In the genomic region with DNA sequence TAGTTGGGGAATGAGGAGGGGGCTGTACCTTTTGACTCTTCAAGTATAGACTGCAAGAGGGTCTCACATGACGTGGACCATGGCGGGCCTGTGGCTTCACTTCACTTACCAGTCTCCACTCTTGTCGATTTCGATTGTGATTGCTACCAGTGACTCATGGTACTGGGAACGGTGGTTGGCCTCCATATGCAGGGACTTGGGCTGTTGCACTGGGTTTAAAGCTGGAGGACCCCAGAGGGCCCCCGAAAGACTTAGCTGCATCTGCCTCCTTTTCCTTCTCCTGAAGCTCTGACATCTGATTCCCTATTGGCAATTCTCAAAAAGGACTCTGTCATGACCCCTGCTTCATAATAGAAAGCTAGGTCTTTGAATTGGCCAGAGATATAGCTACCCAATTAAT, we compare ENCODE assay signal across 17 cellular contexts. TPM values are rescaled to one million over a fixed set of nuclear protein-coding genes. Genes with fewer than 3 reads are reported as not detected.
DNase-seq lines count a peak whose midpoint lies in the region; ATAC-seq and TF ChIP-seq lines count a peak whose summit lies in the region.
"Had no signal": no experiment of that assay in that cellular context is flagged by ENCODE, and none has a peak within 500 bp of the region (broad histone marks: within the 10 kb centered on the region; RNA-seq: fewer than 3 reads in every experiment).

No MANE protein-coding gene starts in this region.

- no peaks in the 10 kb centered on the region for H3K27me3 ChIP-seq in neutrophil
- H3K27me3 ChIP-seq: BLaER1 treated with 17β-estradiol and CSF1 and Interleukin-3, amounts not matched to agents 10 nM and 100 nM had no signal

- H3K4me3 ChIP-seq in neutrophil (ENCODE audit: low read depth in 1 of 2, low read length in 1 of 2) = no peak overlapping the region
- H3K4me3 ChIP-seq: A549; BLaER1 treated with 17β-estradiol and CSF1 and Interleukin-3, amounts not matched to agents 10 nM and 100 nM; GM12878 had no signal

- TF ChIP-seq CTCF in natural killer cell (IDR thresholded peaks at IDR 0.05) (no peak), neutrophil (IDR thresholded peaks at IDR 0.05) (no peak)

- peaks cover 11% of the 10 kb centered on the region for H3K36me3 Mint-ChIP-seq in natural killer cell treated with Interleukin-12 subunit alpha and Interleukin-12 subunit beta and Interleukin-15 and Interleukin-18, amount 100 ng/mL, for 72 hours
- H3K36me3 Mint-ChIP-seq in natural killer cell = no peaks in the 10 kb centered on the region

- H3K27ac Mint-ChIP-seq in natural killer cell treated with Interleukin-12 subunit alpha and Interleukin-12 subunit beta and Interleukin-15 and Interleukin-18, amount 100 ng/mL, for 72 hours = no peak overlapping the region
- H3K27ac Mint-ChIP-seq in natural killer cell = no peak overlapping the region
- H3K27ac Mint-ChIP-seq: B cell; CD4-positive, alpha-beta T cell; CD8-positive, alpha-beta T cell had no signal

- peaks cover 91% of the 10 kb centered on the region for H3K36me3 ChIP-seq in neutrophil

- no peaks in the 10 kb centered on the region for H3K9me3 ChIP-seq in neutrophil
- H3K9me3 ChIP-seq: A549; BLaER1 treated with 17β-estradiol and CSF1 and Interleukin-3, amounts not matched to agents 10 nM and 100 nM; Caco-2 had no signal

- H3K27me3 Mint-ChIP-seq in natural killer cell treated with Interleukin-12 subunit alpha and Interleukin-12 subunit beta and Interleukin-15 and Interleukin-18, amount 100 ng/mL, for 72 hours = no peaks in the 10 kb centered on the region
- no peaks in the 10 kb centered on the region for H3K27me3 Mint-ChIP-seq in natural killer cell (ENCODE audit: low read depth in 2 of 2)
- H3K27me3 Mint-ChIP-seq: B cell; CD4-positive, alpha-beta T cell had no signal

- no peak for ATAC-seq in natural killer cell treated with Interleukin-12 subunit alpha and Interleukin-12 subunit beta and Interleukin-15 and Interleukin-18, amount 100 ng/mL, for 72 hours
- no peak for ATAC-seq in natural killer cell
- ATAC-seq: A549; CD8-positive, alpha-beta T cell; GM12878 had no signal

- H3K4me3 Mint-ChIP-seq in natural killer cell treated with Interleukin-12 subunit alpha and Interleukin-12 subunit beta and Interleukin-15 and Interleukin-18, amount 100 ng/mL, for 72 hours = no peak overlapping the region
- H3K4me3 Mint-ChIP-seq in natural killer cell = no peak overlapping the region
- H3K4me3 Mint-ChIP-seq: B cell; CD4-positive, alpha-beta T cell; CD8-positive, alpha-beta T cell had no signal

- peaks cover 68 to 79% of the 10 kb centered on the region in 2 experiments for H3K4me1 ChIP-seq in neutrophil (ENCODE audit: control insufficient read depth in 1 of 2, insufficient read depth in 1 of 2, low read depth in 1 of 2, low read length in 1 of 2)
- H3K4me1 ChIP-seq: A549, Caco-2 had no signal

- H3K9me3 Mint-ChIP-seq in natural killer cell treated with Interleukin-12 subunit alpha and Interleukin-12 subunit beta and Interleukin-15 and Interleukin-18, amount 100 ng/mL, for 72 hours = no peaks in the 10 kb centered on the region
- H3K9me3 Mint-ChIP-seq in natural killer cell = no peaks in the 10 kb centered on the region
- H3K9me3 Mint-ChIP-seq: CD4-positive, alpha-beta T cell; CD8-positive, alpha-beta T cell had no signal

- peak overlapping the region; percentile 95 for H3K27ac ChIP-seq in neutrophil
- H3K27ac ChIP-seq: 22Rv1; A549; BLaER1 treated with 17β-estradiol and CSF1 and Interleukin-3, amounts not matched to agents 10 nM and 100 nM; C4-2B had no signal

- intact Hi-C loops in natural killer cell (cut with micrococcal nuclease) = loop anchor here (2.0 kb wide), 1 partner anchor 395 kb away; the partner anchor contains the start of genes CCDC142 and TTC31

- peak; percentile 31 for DNase-seq in natural killer cell treated with Interleukin-12 subunit alpha and Interleukin-12 subunit beta and Interleukin-15 and Interleukin-18, amount 100 ng/mL, for 72 hours (ENCODE audit: low spot score)
- DNase-seq in natural killer cell (no peak), amygdala (lab: John Stamatoyannopoulos, UW) (no peak), T1000 (lab: John Stamatoyannopoulos, UW) (no peak)
- DNase-seq: AML-193; Caco-2; Calu3; CD4-positive, alpha-beta T cell; CD8-positive, alpha-beta T cell; DMS79 treated with DMSO at 0.1 percent for 48 hours had no signal

- H3K4me1 Mint-ChIP-seq in natural killer cell treated with Interleukin-12 subunit alpha and Interleukin-12 subunit beta and Interleukin-15 and Interleukin-18, amount 100 ng/mL, for 72 hours (ENCODE audit: low read depth in 2 of 2) = peaks cover 19% of the 10 kb centered on the region in 2 donors
- H3K4me1 Mint-ChIP-seq in natural killer cell = no peaks in the 10 kb centered on the region
- H3K4me1 Mint-ChIP-seq: B cell had no signal

RNA-seq across cellular contexts. Expression of gene HK2, which starts 43.4 kb away (rescaled TPM):
- 10 to 100 TPM; 71.3 to 78.1 TPM for total RNA-seq in natural killer cell treated with Interleukin-12 subunit alpha and Interleukin-12 subunit beta and Interleukin-15 and Interleukin-18, amount 100 ng/mL, for 72 hours
- total RNA-seq in natural killer cell = 1 to 10 TPM; 1.6 to 9.4 (median 3.5) TPM

Comparison
In these comparisons a context has a peak if more than half of its experiments do, and no peak if none do; other contexts are left out.
1. RNA of gene HK2, which starts 43.4 kb away (total RNA-seq): 71.3 to 78.1 TPM in natural killer cell treated with Interleukin-12 subunit alpha and Interleukin-12 subunit beta and Interleukin-15 and Interleukin-18, amount 100 ng/mL, for 72 hours; 1.6 to 9.4 TPM in natural killer cell; every median in the first group is over 4 times any median in the second.